In genomic region chrX:39536165-39536564, GRCh38 we compare ENCODE assay signal across 20 cellular contexts.
"Had no signal": no experiment of that assay in that cellular context is flagged by ENCODE, and none has a peak within 500 bp of the region (broad histone marks: within the 10 kb centered on the region; RNA-seq: fewer than 3 reads in every experiment).

No MANE protein-coding gene starts in this region.

- H3K27me3 ChIP-seq: neural progenitor cell, ovary, right atrium auricular region, sigmoid colon, suprapubic skin, tibial nerve, uterus had no signal

- H3K27ac ChIP-seq: heart left ventricle, lower lobe of right lung, neural progenitor cell, ovary, right atrium auricular region, sigmoid colon, spleen, suprapubic skin, tibial nerve had no signal

- H3K4me3 ChIP-seq: heart left ventricle, lower lobe of right lung, neural progenitor cell, ovary, right atrium auricular region, sigmoid colon, spleen, suprapubic skin, tibial nerve, uterus had no signal

- DNase-seq: heart left ventricle; islet precursor cell; lower lobe of right lung; mammary epithelial cell; mesenchymal stem cell; naive thymus-derived CD8-positive, alpha-beta T cell; nephron progenitor cell; ovary; sigmoid colon; small intestine; spleen; stimulated activated CD4-positive, alpha-beta T cell treated with anti-CD3 and anti-CD28 coated beads, Interleukin-4, amount 100 ng/mL, for 24 hours; stimulated activated naive CD4-positive, alpha-beta T cell; uterus had no signal

- H3K4me1 ChIP-seq: heart left ventricle, lower lobe of right lung, neural progenitor cell, right atrium auricular region, sigmoid colon, spleen, suprapubic skin, tibial nerve, uterus had no signal

- ATAC-seq: heart left ventricle; left lobe of liver; lower lobe of right lung; naive thymus-derived CD8-positive, alpha-beta T cell; stimulated activated effector memory CD8-positive, alpha-beta T cell treated with anti-CD3 and anti-CD28 coated beads, Interleukin-12 subunit alpha, Interleukin-12 subunit beta, amount 100 ng/mL, for 72 hours had no signal

- H3K36me3 ChIP-seq: heart left ventricle, lower lobe of right lung, neural progenitor cell, ovary, right atrium auricular region, sigmoid colon, spleen, suprapubic skin, tibial nerve, uterus had no signal

- H3K9me3 ChIP-seq: lower lobe of right lung, ovary, right atrium auricular region, suprapubic skin, tibial nerve, uterus had no signal
